Comparison of ENCODE assay signal across 8 cellular contexts in genomic region chr9:131707677-131708612, GRCh38. TPM values are rescaled to one million over a fixed set of nuclear protein-coding genes. Genes with fewer than 3 reads are reported as not detected.
DNase-seq lines count a peak whose midpoint lies in the region; ATAC-seq, FAIRE-seq and TF ChIP-seq lines count a peak whose summit lies in the region.

No MANE protein-coding gene starts in this region.

- H3K4me1 ChIP-seq in OCI-LY1 (ENCODE audit: insufficient read depth, low read length, severe bottlenecking) (peaks cover 87% of the 10 kb centered on the region), mesodermal cell (ENCODE audit: control insufficient read depth, insufficient read depth, low read length, poor library complexity, severe bottlenecking) (peaks cover 51% of the 10 kb centered on the region)

- ATAC-seq in central memory CD8-positive, alpha-beta T cell (replicated peaks; ENCODE audit: extremely low read depth, poor library complexity, severe bottlenecking), result peak; percentile 25

- peak overlapping the region; percentile 45 for H3K4me2 ChIP-seq in OCI-LY1 (ENCODE audit: low read length)

- H3K9me3 Mint-ChIP-seq in central memory CD8-positive, alpha-beta T cell, result no peaks in the 10 kb centered on the region

- no peaks in the 10 kb centered on the region for H4K20me1 ChIP-seq in OCI-LY1 (ENCODE audit: insufficient read depth, low read length)

- peaks cover 57% of the 10 kb centered on the region for H3K79me2 ChIP-seq in OCI-LY1 (ENCODE audit: insufficient read depth, low read length)

- peak overlapping the region; percentile 67 for H3K27ac Mint-ChIP-seq in central memory CD8-positive, alpha-beta T cell (ENCODE audit: low read depth)

- H3K27ac ChIP-seq in OCI-LY1 (ENCODE audit: low read depth, low read length, poor library complexity, severe bottlenecking), result peak overlapping the region; percentile 98
- peak overlapping the region; percentile 12 for H3K27ac ChIP-seq in mesodermal cell (ENCODE audit: low read depth, low read length, severe bottlenecking)

- H3K9ac ChIP-seq in OCI-LY1 (ENCODE audit: low read length), result peak overlapping the region; percentile 60

- H3K36me3 ChIP-seq in OCI-LY1 (ENCODE audit: insufficient read depth, low read length) (no peaks in the 10 kb centered on the region), mesodermal cell (ENCODE audit: control insufficient read depth, insufficient read depth, low read length) (no peaks in the 10 kb centered on the region)

- no peak for FAIRE-seq in frontal cortex (lab: Jason Lieb, UNC)

- H3K9me2 ChIP-seq in OCI-LY1 (ENCODE audit: low read depth, low read length), result no peaks in the 10 kb centered on the region

- H3F3A ChIP-seq in OCI-LY1 (ENCODE audit: insufficient read depth, low read length), result no peaks in the 10 kb centered on the region

- peaks cover 12% of the 10 kb centered on the region for H3K36me3 Mint-ChIP-seq in central memory CD8-positive, alpha-beta T cell (ENCODE audit: insufficient read depth)

- peak overlapping the region; percentile 55 for H3K4me3 Mint-ChIP-seq in central memory CD8-positive, alpha-beta T cell

- no peaks in the 10 kb centered on the region for H3K9me3 ChIP-seq in OCI-LY1 (ENCODE audit: low read length)
- no peaks in the 10 kb centered on the region for H3K9me3 ChIP-seq in mesodermal cell (ENCODE audit: control insufficient read depth, low read length)

- no peaks in the 10 kb centered on the region for H3K27me3 ChIP-seq in OCI-LY1 (ENCODE audit: insufficient read depth, low read length)

- peaks cover 85% of the 10 kb centered on the region for H3K4me1 Mint-ChIP-seq in central memory CD8-positive, alpha-beta T cell

- H3K27me3 Mint-ChIP-seq in central memory CD8-positive, alpha-beta T cell, result no peaks in the 10 kb centered on the region

- DNase-seq in NCI-H2196 (lab: John Stamatoyannopoulos, UW; ENCODE audit: unreplicated experiment), result peak; percentile 20
- no peak for DNase-seq in NCI-H2196 treated with DMSO at 0.1 percent for 48 hours (lab: John Stamatoyannopoulos, UW; ENCODE audit: unreplicated experiment)
- no peak for DNase-seq in central memory CD8-positive, alpha-beta T cell (ENCODE audit: low spot score in 2 of 2)
- no peak for DNase-seq in frontal cortex (ENCODE audit: low spot score in 2 of 2)
- no peak for DNase-seq in stimulated activated CD4-positive, alpha-beta T cell treated with anti-CD3 and anti-CD28 coated beads, Interleukin-4, amount 100 ng/mL, for 4 hours
- no peak for DNase-seq in NCI-H1694 treated with DMSO at 0.1 percent for 48 hours (lab: John Stamatoyannopoulos, UW)

- 92 to 93% methylated on average over 9 of the region's 11 CpGs for WGBS in mesodermal cell (ENCODE audit: insufficient coverage in 2 of 2), 2 experiments

- TF ChIP-seq CTCF in OCI-LY1 (IDR thresholded peaks at IDR 0.05; ENCODE audit: low read length), result no peak

- no peak overlapping the region for H2AFZ ChIP-seq in OCI-LY1 (ENCODE audit: low read length)

- H3K4me3 ChIP-seq in OCI-LY1 (ENCODE audit: low read depth, low read length, poor library complexity, severe bottlenecking) (peak overlapping the region; percentile 32), mesodermal cell (ENCODE audit: extremely low read depth, insufficient read depth, low read length, poor library complexity, severe bottlenecking) (no peak overlapping the region)

RNA-seq across cellular contexts. Expression of gene RAPGEF1, which starts 31.9 kb away (rescaled TPM):
- 44.1 TPM for polyA plus RNA-seq in mesodermal cell (2013, experiment 1 of 2)
- 41.0 TPM for polyA plus RNA-seq in mesodermal cell (2013, experiment 2 of 2)
- 28.1 TPM for total RNA-seq in frontal cortex
